Comparison of ENCODE assay signal across 21 cellular contexts in the genomic region with DNA sequence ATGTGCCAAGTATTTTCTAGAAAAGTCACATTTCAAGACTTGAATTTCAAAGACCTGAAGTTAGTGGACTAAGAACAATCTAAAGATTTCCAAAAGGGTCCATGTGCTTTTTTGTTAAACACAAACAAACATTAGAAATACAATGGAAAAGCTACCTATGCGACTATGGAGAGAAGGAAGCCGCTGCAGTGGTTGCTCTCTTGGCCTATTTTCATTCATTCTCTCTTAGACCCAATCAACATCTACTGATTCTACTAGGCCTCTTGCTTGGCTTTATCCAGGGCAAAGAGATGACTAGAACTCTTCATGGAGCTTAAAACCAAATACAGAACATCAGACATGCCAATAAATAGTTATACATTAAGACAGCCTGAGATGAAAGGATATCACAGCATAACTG.
"Had no signal": no experiment of that assay in that cellular context is flagged by ENCODE, and none has a peak within 500 bp of the region (broad histone marks: within the 10 kb centered on the region; RNA-seq: fewer than 3 reads in every experiment).

No MANE protein-coding gene starts in this region.

- H3K27ac Mint-ChIP-seq: activated CD4-positive, alpha-beta T cell treated with anti-CD3 and anti-CD28 coated beads, Interleukin-2, amount 10 ng/mL, durations not matched to agents 7 days and 5 days; activated CD8-positive, alpha-beta T cell treated with anti-CD3 and anti-CD28 coated beads, Interleukin-2, amount 10 ng/mL, durations not matched to agents 7 days and 5 days; activated naive CD4-positive, alpha-beta T cell treated with anti-CD3 and anti-CD28 coated beads for 36 hours; mesothelial cell of epicardium; natural killer cell treated with Interleukin-12 subunit alpha and Interleukin-12 subunit beta and Interleukin-15 and Interleukin-18, amount 100 ng/mL, for 72 hours; stimulated activated memory B cell treated with anti-CD40 and anti-IgM and Interleukin-4, amounts not matched to agents 10 μg/mL and 1 μg/mL and 100 μg/mL, for 72 hours had no signal

- H3K4me3 Mint-ChIP-seq: activated CD4-positive, alpha-beta T cell treated with anti-CD3 and anti-CD28 coated beads, Interleukin-2, amount 10 ng/mL, durations not matched to agents 7 days and 5 days; activated CD8-positive, alpha-beta T cell treated with anti-CD3 and anti-CD28 coated beads, Interleukin-2, amount 10 ng/mL, durations not matched to agents 7 days and 5 days; activated naive CD4-positive, alpha-beta T cell treated with anti-CD3 and anti-CD28 coated beads for 36 hours; activated T-cell treated with anti-CD3 and anti-CD28 coated beads, Interleukin-2, amount 50 U/mL, for 4 hours; brain; central memory CD8-positive, alpha-beta T cell; mesothelial cell of epicardium; natural killer cell treated with Interleukin-12 subunit alpha and Interleukin-12 subunit beta and Interleukin-15 and Interleukin-18, amount 100 ng/mL, for 72 hours; stimulated activated memory B cell treated with anti-CD40 and anti-IgM and Interleukin-4, amounts not matched to agents 10 μg/mL and 1 μg/mL and 100 μg/mL, for 72 hours had no signal

- H3K9me3 ChIP-seq: esophagus muscularis mucosa, neutrophil, spleen, thoracic aorta, upper lobe of right lung had no signal

- H3K27ac ChIP-seq: coronary artery, neutrophil, upper lobe of right lung had no signal

- H3K4me1 Mint-ChIP-seq: central memory CD8-positive, alpha-beta T cell had no signal

- H3K4me3 ChIP-seq: coronary artery, esophagus muscularis mucosa, lung, spleen, thoracic aorta, upper lobe of right lung had no signal

- H3K27me3 Mint-ChIP-seq: brain; stimulated activated memory B cell treated with anti-CD40 and anti-IgM and Interleukin-4, amounts not matched to agents 10 μg/mL and 1 μg/mL and 100 μg/mL, for 72 hours had no signal

- ATAC-seq: activated CD8-positive, alpha-beta T cell treated with anti-CD3 and anti-CD28 coated beads, Interleukin-2, amount 10 ng/mL, durations not matched to agents 7 days and 5 days; activated T-cell treated with anti-CD3 and anti-CD28 coated beads, Interleukin-2, amount 50 U/mL, for 4 hours; left colon; natural killer cell treated with Interleukin-12 subunit alpha and Interleukin-12 subunit beta and Interleukin-15 and Interleukin-18, amount 100 ng/mL, for 72 hours; stimulated activated memory B cell treated with anti-CD40 and anti-IgM and Interleukin-4, amounts not matched to agents 10 μg/mL and 1 μg/mL and 100 μg/mL, for 72 hours; upper lobe of right lung had no signal

- H3K27me3 ChIP-seq: esophagus muscularis mucosa, neutrophil, spleen, upper lobe of right lung had no signal

- H3K36me3 Mint-ChIP-seq: natural killer cell treated with Interleukin-12 subunit alpha and Interleukin-12 subunit beta and Interleukin-15 and Interleukin-18, amount 100 ng/mL, for 72 hours; stimulated activated memory B cell treated with anti-CD40 and anti-IgM and Interleukin-4, amounts not matched to agents 10 μg/mL and 1 μg/mL and 100 μg/mL, for 72 hours had no signal

- DNase-seq: activated CD4-positive, alpha-beta T cell treated with anti-CD3 and anti-CD28 coated beads, Interleukin-2, amount 10 ng/mL, durations not matched to agents 7 days and 5 days; activated CD8-positive, alpha-beta T cell treated with anti-CD3 and anti-CD28 coated beads, Interleukin-2, amount 10 ng/mL, durations not matched to agents 7 days and 5 days; activated naive CD4-positive, alpha-beta T cell treated with anti-CD3 and anti-CD28 coated beads for 36 hours; activated T-cell treated with anti-CD3 and anti-CD28 coated beads, Interleukin-2, amount 50 U/mL, for 4 hours; anterior cingulate cortex; islet precursor cell; left colon; spleen; stimulated activated CD4-positive, alpha-beta T cell treated with anti-CD3 and anti-CD28 coated beads, Interleukin-4, amount 100 ng/mL, for 4 hours; T1000; upper lobe of right lung had no signal

- H3K36me3 ChIP-seq: esophagus muscularis mucosa, neutrophil, spleen, thoracic aorta, upper lobe of right lung had no signal

- H3K9me3 Mint-ChIP-seq: activated CD4-positive, alpha-beta T cell treated with anti-CD3 and anti-CD28 coated beads, Interleukin-2, amount 10 ng/mL, durations not matched to agents 7 days and 5 days; activated naive CD4-positive, alpha-beta T cell treated with anti-CD3 and anti-CD28 coated beads for 36 hours; activated T-cell treated with anti-CD3 and anti-CD28 coated beads, Interleukin-2, amount 50 U/mL, for 4 hours; brain; central memory CD8-positive, alpha-beta T cell; mesothelial cell of epicardium; natural killer cell treated with Interleukin-12 subunit alpha and Interleukin-12 subunit beta and Interleukin-15 and Interleukin-18, amount 100 ng/mL, for 72 hours; stimulated activated memory B cell treated with anti-CD40 and anti-IgM and Interleukin-4, amounts not matched to agents 10 μg/mL and 1 μg/mL and 100 μg/mL, for 72 hours had no signal
